Comparison of ENCODE assay signal across 24 cellular contexts in genomic region chr18:35956226-35956625, GRCh38.
"Had no signal": no experiment of that assay in that cellular context is flagged by ENCODE, and none has a peak within 500 bp of the region (broad histone marks: within the 10 kb centered on the region; RNA-seq: fewer than 3 reads in every experiment).

No MANE protein-coding gene starts in this region.

- H3K27ac ChIP-seq: stomach, suprapubic skin, testis, thoracic aorta, thyroid gland, tibial artery, tibial nerve, transverse colon, upper lobe of left lung, upper lobe of right lung, uterus, vagina had no signal

- H3K36me3 ChIP-seq: stomach, suprapubic skin, thoracic aorta, thyroid gland, tibial artery, tibial nerve, transverse colon, upper lobe of left lung, upper lobe of right lung, uterus, vagina had no signal

- H3K4me3 ChIP-seq: stomach, suprapubic skin, testis, thoracic aorta, thyroid gland, tibial artery, tibial nerve, transverse colon, upper lobe of left lung, upper lobe of right lung, uterus, vagina had no signal

- DNase-seq: stimulated activated CD4-positive, alpha-beta T cell treated with anti-CD3 and anti-CD28 coated beads, Interleukin-2, amount 100 ng/mL, for 48 hours; stimulated activated CD4-positive, alpha-beta T cell treated with anti-CD3 and anti-CD28 coated beads, Interleukin-4, amount 100 ng/mL, for 1 hour; stimulated activated CD4-positive, alpha-beta T cell treated with anti-CD3 and anti-CD28 coated beads, Interleukin-4, amount 100 ng/mL, for 24 hours; stimulated activated CD4-positive, alpha-beta T cell treated with anti-CD3 and anti-CD28 coated beads, Interleukin-4, amount 100 ng/mL, for 4 hours; stimulated activated CD8-positive, alpha-beta memory T cell treated with anti-CD3 and anti-CD28 coated beads, Interleukin-4, amount 100 ng/mL, for 48 hours; stimulated activated naive B cell treated with anti-CD40 and anti-IgM and Interleukin-4, amounts not matched to agents 10 μg/mL and 1 μg/mL and 100 μg/mL, for 72 hours; stimulated activated naive CD4-positive, alpha-beta T cell; stimulated activated naive CD4-positive, alpha-beta T cell treated with Interleukin-2 at 50 U/mL for 16 hours; stimulated activated naive CD8-positive, alpha-beta T cell treated with anti-CD3 and anti-CD28 coated beads, Interleukin-15, amount 100 ng/mL, for 72 hours; stimulated activated naive CD8-positive, alpha-beta T cell treated with anti-CD3 and anti-CD28 coated beads, Interleukin-15, Interleukin-2, amounts not matched to agents 100 U/mL and 50 U/mL, for 24 hours; stomach; substantia nigra; testis; thyroid gland; tibial artery; transverse colon; trophoblast cell; upper lobe of left lung; upper lobe of right lung; uterus had no signal

- H3K4me1 ChIP-seq: stomach, suprapubic skin, testis, thyroid gland, tibial artery, tibial nerve, transverse colon, upper lobe of left lung, upper lobe of right lung, uterus, vagina had no signal

- H3K9me3 ChIP-seq: testis, thyroid gland, tibial artery, upper lobe of right lung, uterus, vagina had no signal
